In genomic region chr9:86287013-86287412, GRCh38 we compare ENCODE assay signal across 8 cellular contexts. TPM values are rescaled to one million over a fixed set of nuclear protein-coding genes. Genes with fewer than 3 reads are reported as not detected.
A peak's percentile ranks its signal among the peaks of the same experiment; 100 is the strongest.
DNase-seq lines count a peak whose midpoint lies in the region; ATAC-seq, FAIRE-seq and TF ChIP-seq lines count a peak whose summit lies in the region.
"Had no signal": no experiment of that assay in that cellular context is flagged by ENCODE, and none has a peak within 500 bp of the region (broad histone marks: within the 10 kb centered on the region; RNA-seq: fewer than 3 reads in every experiment).

No MANE protein-coding gene starts in this region.

- H3K27ac ChIP-seq in Karpas-422 (ENCODE audit: low read length) (peak overlapping the region; percentile 60), mesendoderm (ENCODE audit: low read depth, low read length) (no peak overlapping the region)

- peaks cover 33% of the 10 kb centered on the region for H3K4me1 Mint-ChIP-seq in activated CD8-positive, alpha-beta T cell treated with anti-CD3 and anti-CD28 coated beads for 36 hours (ENCODE audit: low read depth)

- no peak overlapping the region for H4K5ac ChIP-seq in mesendoderm (ENCODE audit: low read length)

- H2AK5ac ChIP-seq in mesendoderm (ENCODE audit: low read length), result no peak overlapping the region

- H3K36me3 ChIP-seq in Karpas-422 (ENCODE audit: insufficient read depth, low read length) (peaks cover 12% of the 10 kb centered on the region; the same call in 1 of the 2 replicates), mesendoderm (ENCODE audit: control insufficient read depth, insufficient read depth, low read length) (no peaks in the 10 kb centered on the region)

- no peak overlapping the region for H3K4ac ChIP-seq in mesendoderm (ENCODE audit: low read depth, low read length)

- TF ChIP-seq CTCF in activated CD8-positive, alpha-beta T cell treated with anti-CD3 and anti-CD28 coated beads for 36 hours (IDR thresholded peaks at IDR 0.05), result peak; percentile 52

- H3K4me2 ChIP-seq in Karpas-422 (ENCODE audit: low read depth, low read length, poor library complexity, severe bottlenecking), result no peak overlapping the region
- H3K4me2 ChIP-seq in mesendoderm (ENCODE audit: low read length), result no peak overlapping the region

- H3K4me1 ChIP-seq in Karpas-422 (ENCODE audit: low read length), result peaks cover 43% of the 10 kb centered on the region
- peaks cover 3% of the 10 kb centered on the region for H3K4me1 ChIP-seq in mesendoderm (ENCODE audit: control insufficient read depth, low read depth, low read length)

- no peak overlapping the region for H4K8ac ChIP-seq in mesendoderm (ENCODE audit: low read depth, low read length)

- H3K18ac ChIP-seq in mesendoderm (ENCODE audit: low read length), result peak overlapping the region; percentile 84

- no peak overlapping the region for H2BK15ac ChIP-seq in mesendoderm (replicated peaks; ENCODE audit: low read depth)

- POLR2A ChIA-PET in activated CD8-positive, alpha-beta T cell treated with anti-CD3 and anti-CD28 coated beads for 36 hours (lab: Charles Lee), result no interaction called here

- no peaks in the 10 kb centered on the region for H3K27me3 Mint-ChIP-seq in activated CD8-positive, alpha-beta T cell treated with anti-CD3 and anti-CD28 coated beads for 36 hours

- no peaks in the 10 kb centered on the region for H3K79me1 ChIP-seq in mesendoderm (ENCODE audit: low read length)

- H3K23ac ChIP-seq in mesendoderm (ENCODE audit: low read length), result no peak overlapping the region

- no peak overlapping the region for H3K56ac ChIP-seq in mesendoderm (ENCODE audit: low read length)

- H3K27ac Mint-ChIP-seq in activated CD8-positive, alpha-beta T cell treated with anti-CD3 and anti-CD28 coated beads for 36 hours, result peak overlapping the region; percentile 66

- H3K4me3 Mint-ChIP-seq in activated CD8-positive, alpha-beta T cell treated with anti-CD3 and anti-CD28 coated beads for 36 hours, result no peak overlapping the region

- WGBS in mesendoderm (ENCODE audit: extremely low coverage, insufficient coverage, low lambda C conversion rate), result no CpG with 5 or more reads among the region's 7 CpGs

- H3K9me3 Mint-ChIP-seq in activated CD8-positive, alpha-beta T cell treated with anti-CD3 and anti-CD28 coated beads for 36 hours, result no peaks in the 10 kb centered on the region

- H2BK5ac ChIP-seq in mesendoderm (ENCODE audit: low read length), result no peak overlapping the region

- peaks cover 19% of the 10 kb centered on the region for H3K79me2 ChIP-seq in Karpas-422 (ENCODE audit: low read length)
- no peaks in the 10 kb centered on the region for H3K79me2 ChIP-seq in mesendoderm (ENCODE audit: control insufficient read depth, insufficient read depth, low read length)

- H3K27me3 ChIP-seq in Karpas-422 (ENCODE audit: low read length) (no peaks in the 10 kb centered on the region), mesendoderm (ENCODE audit: insufficient read depth, low read length, poor library complexity) (no peaks in the 10 kb centered on the region)

- H2BK120ac ChIP-seq in mesendoderm (ENCODE audit: low read depth, low read length), result peak overlapping the region; percentile 28

- peak; percentile 50 for FAIRE-seq in G401.6 (lab: Jason Lieb, UNC)

- H3K9me2 ChIP-seq in Karpas-422 (replicated peaks; ENCODE audit: insufficient read depth, low read length), result no peaks in the 10 kb centered on the region

- H3K9ac ChIP-seq in Karpas-422 (ENCODE audit: low read length), result no peak overlapping the region; the same call in 1 of the 2 replicates
- H3K9ac ChIP-seq in mesendoderm (ENCODE audit: low read length), result no peak overlapping the region

- no peaks in the 10 kb centered on the region for H4K20me1 ChIP-seq in Karpas-422 (ENCODE audit: insufficient read depth, low read depth, low read length)

- DNase-seq in Karpas-422, result peak; percentile 81
- peak; percentile 65 for DNase-seq in activated CD8-positive, alpha-beta T cell treated with anti-CD3 and anti-CD28 coated beads for 36 hours
- peak; percentile 91 for DNase-seq in mesendoderm
- no peak for DNase-seq in NCI-H1092 treated with DMSO at 0.1 percent for 48 hours (lab: John Stamatoyannopoulos, UW)
- no peak for DNase-seq in mucosa of gallbladder (ENCODE audit: low spot score)
- no peak for DNase-seq in NCI-H187 (lab: John Stamatoyannopoulos, UW)

- no peak for ATAC-seq in activated CD8-positive, alpha-beta T cell treated with anti-CD3 and anti-CD28 coated beads for 36 hours

- H3K36me3 Mint-ChIP-seq in activated CD8-positive, alpha-beta T cell treated with anti-CD3 and anti-CD28 coated beads for 36 hours (ENCODE audit: low read depth), result peaks cover 3% of the 10 kb centered on the region

- H3K4me3 ChIP-seq in Karpas-422 (ENCODE audit: low read length) (no peak overlapping the region), mesendoderm (ENCODE audit: low read length) (no peak overlapping the region)

- CTCF ChIA-PET in activated CD8-positive, alpha-beta T cell treated with anti-CD3 and anti-CD28 coated beads for 36 hours (lab: Charles Lee), result interaction anchor here (0.9 to 1.5 kb wide), 2 partner anchors 19 to 34 kb away, joined by 3 read pairs; no protein-coding TSS in a partner anchor

- intact Hi-C loops in activated CD8-positive, alpha-beta T cell treated with anti-CD3 and anti-CD28 coated beads for 36 hours (cut with micrococcal nuclease), result no loop called here

- H3K9me3 ChIP-seq in Karpas-422 (ENCODE audit: low read length), result no peaks in the 10 kb centered on the region

- no peak overlapping the region for H2AFZ ChIP-seq in Karpas-422 (ENCODE audit: low read length)

RNA-seq across cellular contexts. Expression of gene ISCA1, which starts 4.7 kb away (rescaled TPM):
- 23.8 and 51.4 TPM in 2 replicates for total RNA-seq in Karpas-422 (2014; rRNA removed; shearing (Covaris generic); ENCODE audit: low replicate concordance)
- 10 to 100 TPM; 33.3 to 35.0 TPM for total RNA-seq in activated CD8-positive, alpha-beta T cell treated with anti-CD3 and anti-CD28 coated beads for 36 hours
- 45.7 TPM for polyA plus RNA-seq in mesendoderm (2013, experiment 1 of 2)
- polyA plus RNA-seq in mesendoderm (2013, experiment 2 of 2), result 43.9 TPM
- 34.6 TPM for total RNA-seq in mucosa of gallbladder

RNA-seq across cellular contexts. Expression of gene C9orf153, which starts 27.6 kb away (rescaled TPM):
- total RNA-seq in Karpas-422 (2014; rRNA removed; shearing (Covaris generic); ENCODE audit: low replicate concordance), result 2.9 TPM in 1 of 2 replicates, not detected in the other
- total RNA-seq in activated CD8-positive, alpha-beta T cell treated with anti-CD3 and anti-CD28 coated beads for 36 hours, result under 1 TPM; 0.16 to 0.40 TPM
- polyA plus RNA-seq in mesendoderm (2013, experiment 1 of 2), result 0.07 TPM
- 0.06 TPM for polyA plus RNA-seq in mesendoderm (2013, experiment 2 of 2)
- total RNA-seq in mucosa of gallbladder, result 0.23 TPM
- total RNA-seq: dermis microvascular lymphatic vessel endothelial cell had no signal

Comparison
In these comparisons a context has a peak if more than half of its experiments do, and no peak if none do; other contexts are left out.
1. DNase-seq: peak in Karpas-422 (single experiment), activated CD8-positive, alpha-beta T cell treated with anti-CD3 and anti-CD28 coated beads for 36 hours (single experiment) and mesendoderm (single experiment); none in NCI-H1092 treated with DMSO at 0.1 percent for 48 hours (single experiment), mucosa of gallbladder (single experiment) and NCI-H187 (0 of 2).